In genomic region chr5:65625743-65626142, GRCh38 we compare ENCODE assay signal across 8 cellular contexts. TPM values are rescaled to one million over a fixed set of nuclear protein-coding genes. Genes with fewer than 3 reads are reported as not detected.
DNase-seq lines count a peak whose midpoint lies in the region; ATAC-seq and TF ChIP-seq lines count a peak whose summit lies in the region.

No MANE protein-coding gene starts in this region.

- H3K4me2 ChIP-seq in PC-9: peak overlapping the region; percentile 86

- CTCF ChIA-PET in PC-9 (lab: Charles Lee): no interaction called here

- 50% methylated on average over 6 of the region's 6 CpGs for WGBS in prostate gland
- WGBS in thyroid gland, 2 donors: 60 to 65% methylated on average over 6 of the region's 6 CpGs

- TF ChIP-seq POLR2A in prostate gland (IDR thresholded peaks at IDR 0.05) (no peak), thyroid gland (IDR thresholded peaks at IDR 0.05) (no peak)

- no peak for DNase-seq in PC-9
- DNase-seq in epithelial cell of prostate (ENCODE audit: low read depth, low spot score): no peak
- no peak for DNase-seq in prostate gland (ENCODE audit: low spot score)
- no peak for DNase-seq in D341Med (ENCODE audit: low spot score)
- no peak for DNase-seq in thyroid gland

- no TSS peak for BruUV-seq in PC-9 (replicated peaks; lab: Mats Ljungman, UMichigan)

- no peak for ATAC-seq in GM18861 (IDR thresholded peaks at IDR 0.05; ENCODE audit: unreplicated experiment)
- no peak for ATAC-seq in GM21447 (IDR thresholded peaks at IDR 0.05; ENCODE audit: unreplicated experiment)

- H3K27me3 ChIP-seq in PC-9 (ENCODE audit: insufficient read depth, low read depth) (no peaks in the 10 kb centered on the region), prostate gland (replicated peaks; ENCODE audit: insufficient read depth) (no peaks in the 10 kb centered on the region), thyroid gland (no peaks in the 10 kb centered on the region)

- H3K4me3 ChIP-seq in GM08714 (ENCODE audit: low read length) (peak overlapping the region; percentile 97; the same call in 1 of the 2 replicates), PC-9 (peak overlapping the region; percentile 96), prostate gland (peak overlapping the region; percentile 76 to 81), thyroid gland (replicated peaks in 1 of 3) (peak overlapping the region in 1 of 3 donors; percentile 74)

- H3K9me2 ChIP-seq in PC-9 (ENCODE audit: insufficient read depth): no peaks in the 10 kb centered on the region

- TF ChIP-seq CTCF in PC-9 (conservative IDR thresholded peaks at IDR 0.05) (no peak), prostate gland (IDR thresholded peaks at IDR 0.05) (no peak), thyroid gland (IDR thresholded peaks at IDR 0.05) (no peak)

- peaks cover 7% of the 10 kb centered on the region; the same call in 1 of the 2 replicates for H3F3A ChIP-seq in PC-9 (ENCODE audit: insufficient read depth, low read depth)

- H3K79me2 ChIP-seq in PC-9 (ENCODE audit: low read depth): peaks cover 83% of the 10 kb centered on the region

- H2AFZ ChIP-seq in PC-9: peak overlapping the region; percentile 98; the same call in 1 of the 2 replicates

- no peaks in the 10 kb centered on the region for H4K20me1 ChIP-seq in PC-9 (ENCODE audit: insufficient read depth)

- POLR2A ChIA-PET in PC-9 (lab: Charles Lee; ENCODE audit: unreplicated experiment): interaction anchor here (0.6 to 0.7 kb wide), 3 partner anchors 97 to 565 kb away, joined by 3 to 5 read pairs (median 5); no protein-coding TSS in a partner anchor

- H3K9me3 ChIP-seq in PC-9 (ENCODE audit: insufficient read depth, low read depth): no peaks in the 10 kb centered on the region
- H3K9me3 ChIP-seq in prostate gland: no peaks in the 10 kb centered on the region
- H3K9me3 ChIP-seq in thyroid gland: no peaks in the 10 kb centered on the region

- H3K4me1 ChIP-seq in PC-9 (replicated peaks; ENCODE audit: insufficient read depth) (peaks cover 22% of the 10 kb centered on the region), prostate gland (replicated peaks) (no peaks in the 10 kb centered on the region), thyroid gland (peaks cover 22 to 28% of the 10 kb centered on the region in 2 donors)

- H3K36me3 ChIP-seq in PC-9 (ENCODE audit: low read depth) (0 out of 2 replicates have a peak, but pooled peaks cover 12% of the 10 kb centered on the region), prostate gland (no peaks in the 10 kb centered on the region), thyroid gland (peaks cover 4 to 9% of the 10 kb centered on the region in 2 donors)

- intact Hi-C loops in PC-9 (cut with micrococcal nuclease; ENCODE audit: unreplicated experiment): no loop called here
- intact Hi-C loops in prostate gland (cut with DNase I): loop anchor here (10.0 kb wide), 2 partner anchors 299 to 519 kb away; partner anchors contain the start of genes ERBIN and SREK1
- intact Hi-C loops in thyroid gland (cut with DNase I): no loop called here

- peak overlapping the region; percentile 73; the same call in 1 of the 2 replicates for H3K27ac ChIP-seq in PC-9
- peak overlapping the region; percentile 74 for H3K27ac ChIP-seq in epithelial cell of prostate
- peak overlapping the region; percentile 84 to 85 for H3K27ac ChIP-seq in prostate gland
- no peak overlapping the region for H3K27ac ChIP-seq in thyroid gland

RNA-seq across cellular contexts. Expression of gene SHLD3, which starts 0.9 kb away (rescaled TPM):
- 1.9 and 3.3 TPM in 2 replicates for total RNA-seq in PC-9 (2021)
- total RNA-seq in prostate gland: 1 to 10 TPM; 2.1 to 5.6 TPM
- 1 to 10 TPM; 3.0 to 5.6 (median 3.9) TPM for total RNA-seq in thyroid gland

RNA-seq across cellular contexts. Expression of gene TRAPPC13, which starts 0.9 kb away (rescaled TPM):
- total RNA-seq in PC-9 (2021): 16.2 and 16.5 TPM in 2 replicates
- 10 to 100 TPM; 19.3 to 27.7 TPM for total RNA-seq in prostate gland
- 10 to 100 TPM; 26.7 to 34.2 (median 30.3) TPM for total RNA-seq in thyroid gland

RNA-seq across cellular contexts. Expression of gene TRIM23, which starts 1.6 kb away (rescaled TPM):
- total RNA-seq in PC-9 (2021) (6.8 and 9.7 TPM in 2 replicates), prostate gland (10 to 100 TPM; 12.6 to 19.3 TPM), thyroid gland (10 to 100 TPM; 14.9 to 29.2 (median 17.4) TPM)

Comparison
In these comparisons a context has a peak if more than half of its experiments do, and no peak if none do; other contexts are left out.
1. H3K27ac ChIP-seq: peak in PC-9 (single experiment), epithelial cell of prostate (single experiment) and prostate gland (2 of 2); none in thyroid gland (0 of 3).